9 cellular contexts compared by ENCODE assay signal in genomic region chr6:135667694-135668455, GRCh38.
DNase-seq lines count a peak whose midpoint lies in the region; ATAC-seq, FAIRE-seq and TF ChIP-seq lines count a peak whose summit lies in the region.
"Had no signal": no experiment of that assay in that cellular context is flagged by ENCODE, and none has a peak within 500 bp of the region (broad histone marks: within the 10 kb centered on the region; RNA-seq: fewer than 3 reads in every experiment).

No MANE protein-coding gene starts in this region.

- WGBS in trophoblast cell (ENCODE audit: extremely low coverage, insufficient coverage, insufficient read length): no CpG with 5 or more reads among the region's 12 CpGs

- H3K36me3 ChIP-seq in trophoblast cell (ENCODE audit: control insufficient read depth in 1 of 2, insufficient read depth in 2 of 2, low read length in 2 of 2): no peaks in the 10 kb centered on the region

- no peak overlapping the region for H3K9ac ChIP-seq in trophoblast cell (ENCODE audit: low read length)

- no peak for TF ChIP-seq POLR2A in GM12891 (IDR thresholded peaks at IDR 0.05; ENCODE audit: low read depth, low read length)

- ATAC-seq in foreskin keratinocyte (peak; percentile 92), HG02884 (IDR thresholded peaks at IDR 0.05; ENCODE audit: unreplicated experiment) (no peak)

- no peak overlapping the region for H4K8ac ChIP-seq in trophoblast cell (ENCODE audit: low read depth, low read length)

- H3K9me3 Mint-ChIP-seq in T-helper 2 cell treated with Interferon-gamma antibody and Interleukin-4, amounts not matched to agents 5 μg/mL and 100 μg/mL, for 36 hours: peaks cover 43% of the 10 kb centered on the region

- H3K4me3 ChIP-seq in trophoblast cell (ENCODE audit: low read depth, low read length): no peak overlapping the region

- no peaks in the 10 kb centered on the region for H3K79me2 ChIP-seq in trophoblast cell (ENCODE audit: control insufficient read depth, insufficient read depth, low read length, poor library complexity)

- H2BK12ac ChIP-seq in trophoblast cell (ENCODE audit: low read length): no peak overlapping the region

- H2AFZ ChIP-seq in trophoblast cell (ENCODE audit: insufficient read depth, low read length, poor library complexity): no peak overlapping the region

- H3K23ac ChIP-seq in trophoblast cell (ENCODE audit: low read length): no peak overlapping the region

- H2AK5ac ChIP-seq in trophoblast cell (ENCODE audit: low read length): no peak overlapping the region

- no peak overlapping the region for H2BK5ac ChIP-seq in trophoblast cell (ENCODE audit: low read depth, low read length, poor library complexity)

- no peaks in the 10 kb centered on the region for H3K27me3 ChIP-seq in foreskin keratinocyte
- no peaks in the 10 kb centered on the region for H3K27me3 ChIP-seq in trophoblast cell (ENCODE audit: insufficient read depth, low read length)

- H3K4me2 ChIP-seq in trophoblast cell (ENCODE audit: low read length): peak overlapping the region; percentile 29

- no peak for FAIRE-seq in GM12891 (lab: Jason Lieb, UNC)
- FAIRE-seq: small intestine had no signal

- H3K27ac Mint-ChIP-seq in T-helper 2 cell treated with Interferon-gamma antibody and Interleukin-4, amounts not matched to agents 5 μg/mL and 100 μg/mL, for 36 hours: no peak overlapping the region

- H3K36me3 Mint-ChIP-seq in T-helper 2 cell treated with Interferon-gamma antibody and Interleukin-4, amounts not matched to agents 5 μg/mL and 100 μg/mL, for 36 hours (ENCODE audit: low read depth): peaks cover 30% of the 10 kb centered on the region

- DNase-seq in GM04504 (ENCODE audit: low read depth): peak; percentile 75
- DNase-seq in NCI-H748 (lab: John Stamatoyannopoulos, UW; ENCODE audit: unreplicated experiment): peak; percentile 72
- DNase-seq in foreskin keratinocyte: peak; percentile 20 to 54
- no peak for DNase-seq in trophoblast cell
- DNase-seq in GM12891 (ENCODE audit: insufficient read length, low spot score): no peak
- no peak for DNase-seq in T-helper 2 cell treated with Interferon-gamma antibody and Interleukin-4, amounts not matched to agents 5 μg/mL and 100 μg/mL, for 36 hours (ENCODE audit: low spot score)
- no peak for DNase-seq in activated T-cell treated with anti-CD3 and anti-CD28 coated beads, Interleukin-2, amount 50 U/mL, for 48 hours
- DNase-seq: small intestine had no signal

- no peak overlapping the region for H3K27ac ChIP-seq in foreskin keratinocyte
- H3K27ac ChIP-seq in trophoblast cell (ENCODE audit: low read depth, low read length): no peak overlapping the region

- H4K91ac ChIP-seq in trophoblast cell (ENCODE audit: low read depth, low read length): no peak overlapping the region

- H3K4me1 Mint-ChIP-seq in T-helper 2 cell treated with Interferon-gamma antibody and Interleukin-4, amounts not matched to agents 5 μg/mL and 100 μg/mL, for 36 hours (ENCODE audit: low read depth): peaks cover 13% of the 10 kb centered on the region

- no peak for TF ChIP-seq CTCF in foreskin keratinocyte (conservative IDR thresholded peaks at IDR 0.05)

- H3K27me3 Mint-ChIP-seq in T-helper 2 cell treated with Interferon-gamma antibody and Interleukin-4, amounts not matched to agents 5 μg/mL and 100 μg/mL, for 36 hours (ENCODE audit: low read depth): no peaks in the 10 kb centered on the region

- H3K4me1 ChIP-seq in foreskin keratinocyte (no peaks in the 10 kb centered on the region), trophoblast cell (ENCODE audit: control insufficient read depth in 1 of 2, insufficient read depth in 2 of 2, low read length in 2 of 2) (peaks cover 0 to 3% of the 10 kb centered on the region in 2 experiments)

- no peak overlapping the region for H2BK120ac ChIP-seq in trophoblast cell (ENCODE audit: insufficient read depth, low read length, poor library complexity)

- H3K79me1 ChIP-seq in trophoblast cell (ENCODE audit: low read length): no peaks in the 10 kb centered on the region

- H3K9me3 ChIP-seq in trophoblast cell (ENCODE audit: insufficient read depth, low read depth, low read length): no peaks in the 10 kb centered on the region

- no peak overlapping the region for H4K12ac ChIP-seq in trophoblast cell (ENCODE audit: low read depth, low read length)

- H3K18ac ChIP-seq in trophoblast cell (ENCODE audit: low read length): no peak overlapping the region

- H3K14ac ChIP-seq in trophoblast cell (ENCODE audit: low read length): no peak overlapping the region

- H3K4ac ChIP-seq in trophoblast cell (ENCODE audit: low read depth, low read length): no peak overlapping the region

- no peak overlapping the region for H3K4me3 Mint-ChIP-seq in T-helper 2 cell treated with Interferon-gamma antibody and Interleukin-4, amounts not matched to agents 5 μg/mL and 100 μg/mL, for 36 hours

TF ChIP-seq in GM12891, 5 proteins besides CTCF, POLR2A, EP300 and RAD21:
- TF ChIP-seq POU2F2 (IDR thresholded peaks at IDR 0.05; ENCODE audit: low read depth, low read length): no peak
- TF ChIP-seq SPI1 (IDR thresholded peaks at IDR 0.05; ENCODE audit: low read depth, low read length): no peak
- no peak for TF ChIP-seq TAF1 (IDR thresholded peaks at IDR 0.05; ENCODE audit: low read depth, low read length)
- no peak for TF ChIP-seq POLR2AphosphoS5 (IDR thresholded peaks at IDR 0.05; ENCODE audit: low read depth, low read length)
- no peak for TF ChIP-seq PAX5 (IDR thresholded peaks at IDR 0.05; ENCODE audit: insufficient read depth, low read length, severe bottlenecking)

Comparison
In these comparisons a context has a peak if more than half of its experiments do, and no peak if none do; other contexts are left out.
1. DNase-seq: peak in GM04504 (single experiment), NCI-H748 (single experiment) and foreskin keratinocyte (2 of 2); none in trophoblast cell (0 of 2), GM12891 (single experiment), T-helper 2 cell treated with Interferon-gamma antibody and Interleukin-4, amounts not matched to agents 5 μg/mL and 100 μg/mL, for 36 hours (single experiment) and activated T-cell treated with anti-CD3 and anti-CD28 coated beads, Interleukin-2, amount 50 U/mL, for 48 hours (0 of 2).